In the genomic region with DNA sequence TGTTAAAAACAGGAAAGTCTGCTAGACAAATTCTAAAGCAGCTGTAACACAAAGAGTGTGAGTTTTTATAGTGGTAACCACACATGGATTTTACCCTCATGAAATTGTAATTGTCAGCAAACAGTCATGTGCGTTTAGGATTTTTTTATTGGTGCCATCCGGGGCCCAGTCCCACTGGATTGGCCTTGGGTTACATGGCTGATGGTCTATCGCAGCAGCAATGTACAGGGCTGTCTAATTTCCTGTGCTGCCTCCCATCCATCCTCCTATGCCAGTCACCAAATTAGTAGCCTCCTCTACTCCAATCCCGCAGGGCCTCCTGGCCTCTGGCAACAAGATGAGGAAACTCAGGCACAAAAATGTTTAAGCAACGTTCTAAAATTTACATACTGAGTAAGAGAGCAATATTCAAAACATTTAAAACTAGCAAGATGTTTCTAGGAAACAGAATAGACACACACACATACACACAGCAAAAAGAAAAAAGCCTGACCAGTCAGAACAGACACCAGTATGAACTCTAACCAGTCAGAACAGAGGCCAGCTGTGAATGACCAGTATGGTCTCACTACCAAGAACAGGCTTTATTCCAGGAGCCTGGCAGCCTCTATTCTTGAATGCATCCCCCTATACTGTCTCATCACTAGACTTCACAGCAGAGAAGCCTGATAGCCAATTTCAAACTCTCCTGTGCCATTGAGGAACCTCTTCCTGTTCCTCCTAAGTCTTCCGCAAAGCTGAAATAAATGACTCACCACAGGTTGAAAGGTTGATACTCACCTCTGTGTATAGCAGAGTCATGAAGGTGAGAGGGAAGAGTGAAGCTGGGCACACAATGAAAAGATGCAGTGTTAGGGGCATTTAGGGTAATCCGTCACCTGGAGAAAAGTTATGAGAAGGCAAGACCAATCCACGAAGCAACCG, we compare ENCODE assay signal across 19 cellular contexts. TPM values are rescaled to one million over a fixed set of nuclear protein-coding genes. Genes with fewer than 3 reads are reported as not detected.
DNase-seq lines count a peak whose midpoint lies in the region; ATAC-seq and TF ChIP-seq lines count a peak whose summit lies in the region.
"Had no signal": no experiment of that assay in that cellular context is flagged by ENCODE, and none has a peak within 500 bp of the region (broad histone marks: within the 10 kb centered on the region; RNA-seq: fewer than 3 reads in every experiment).

No MANE protein-coding gene starts in this region.

- peak; percentile 65 to 66 for ATAC-seq in activated T-cell treated with anti-CD3 and anti-CD28 coated beads, Interleukin-2, amount 50 U/mL, for 72 hours (replicated peaks in 1 of 2)
- ATAC-seq: Panc1 had no signal

- 78 to 86% methylated on average over 9 of the region's 9 CpGs for WGBS in thyroid gland, 2 donors

- no peak for DNase-seq in activated T-cell treated with anti-CD3 and anti-CD28 coated beads, Interleukin-2, amount 50 U/mL, for 72 hours
- DNase-seq in activated T-cell treated with anti-CD3 and anti-CD28 coated beads, Interleukin-2, amount 50 U/mL, for 1 hour, result no peak
- DNase-seq in fibroblast of peridontal ligament (ENCODE audit: extremely low read depth), result peak; percentile 5
- no peak for DNase-seq in thyroid gland
- no peak for DNase-seq in stimulated activated CD4-positive, alpha-beta T cell treated with anti-CD3 and anti-CD28 coated beads, Interleukin-2, amount 100 ng/mL, for 24 hours
- DNase-seq in dedifferentiated amniotic fluid mesenchymal stem cell (ENCODE audit: extremely low spot score), result no peak
- DNase-seq in NCI-H2171 treated with DMSO at 0.1 percent for 48 hours (lab: John Stamatoyannopoulos, UW), result no peak
- DNase-seq: ACHN; activated CD4-positive, alpha-beta T cell treated with anti-CD3 and anti-CD28 coated beads, Interleukin-2, amount 10 ng/mL, durations not matched to agents 24 days and 14 days; activated T-cell treated with anti-CD3 and anti-CD28 coated beads, Interleukin-2, amount 50 U/mL, for 48 hours; Caco-2; effector CD8-positive, alpha-beta T cell; NCI-H1417 treated with DMSO at 0.1 percent for 48 hours had no signal

- H3K4me3 ChIP-seq in thyroid gland (replicated peaks in 1 of 3), result no peak overlapping the region
- H3K4me3 ChIP-seq: ascending aorta had no signal

- intact Hi-C loops in thyroid gland (cut with DNase I), result no loop called here

- no peaks in the 10 kb centered on the region for H3K27me3 ChIP-seq in thyroid gland
- H3K27me3 ChIP-seq: ascending aorta had no signal

- H3K9me3 Mint-ChIP-seq in activated T-cell treated with anti-CD3 and anti-CD28 coated beads, Interleukin-2, amount 50 U/mL, for 72 hours, result no peaks in the 10 kb centered on the region
- H3K9me3 Mint-ChIP-seq: neural crest cell had no signal

- no peaks in the 10 kb centered on the region for H3K36me3 ChIP-seq in thyroid gland
- H3K36me3 ChIP-seq: ascending aorta had no signal

- H3K27ac Mint-ChIP-seq in activated T-cell treated with anti-CD3 and anti-CD28 coated beads, Interleukin-2, amount 50 U/mL, for 72 hours, result no peak overlapping the region
- H3K27ac Mint-ChIP-seq: activated CD4-positive, alpha-beta T cell treated with anti-CD3 and anti-CD28 coated beads, Interleukin-2, amount 10 ng/mL, durations not matched to agents 24 days and 14 days had no signal

- peaks cover 5 to 26% of the 10 kb centered on the region in 2 donors for H3K4me1 ChIP-seq in thyroid gland
- H3K4me1 ChIP-seq: ascending aorta had no signal

- peaks cover 6% of the 10 kb centered on the region for H3K4me1 Mint-ChIP-seq in activated T-cell treated with anti-CD3 and anti-CD28 coated beads, Interleukin-2, amount 50 U/mL, for 72 hours (ENCODE audit: low read depth)
- H3K4me1 Mint-ChIP-seq: activated CD4-positive, alpha-beta T cell treated with anti-CD3 and anti-CD28 coated beads, Interleukin-2, amount 10 ng/mL, durations not matched to agents 24 days and 14 days had no signal

- TF ChIP-seq CTCF in VCaP (conservative IDR thresholded peaks at IDR 0.05) (no peak), thyroid gland (IDR thresholded peaks at IDR 0.05) (no peak)

- H3K27ac ChIP-seq in VCaP, result peak overlapping the region; percentile 26; the same call in 1 of the 2 replicates
- H3K27ac ChIP-seq in thyroid gland, result peak overlapping the region in 2 of 3 donors; percentile 43 to 59
- H3K27ac ChIP-seq: ascending aorta had no signal

- H3K4me3 Mint-ChIP-seq in activated T-cell treated with anti-CD3 and anti-CD28 coated beads, Interleukin-2, amount 50 U/mL, for 72 hours, result no peak overlapping the region
- H3K4me3 Mint-ChIP-seq: activated CD4-positive, alpha-beta T cell treated with anti-CD3 and anti-CD28 coated beads, Interleukin-2, amount 10 ng/mL, durations not matched to agents 24 days and 14 days; neural crest cell had no signal

- H3K27me3 Mint-ChIP-seq in activated T-cell treated with anti-CD3 and anti-CD28 coated beads, Interleukin-2, amount 50 U/mL, for 72 hours (ENCODE audit: low read depth), result no peaks in the 10 kb centered on the region

- no peaks in the 10 kb centered on the region for H3K9me3 ChIP-seq in thyroid gland
- H3K9me3 ChIP-seq: ascending aorta, Caco-2 had no signal

- no peak for TF ChIP-seq POLR2A in thyroid gland (IDR thresholded peaks at IDR 0.05)

- H3K36me3 Mint-ChIP-seq in activated T-cell treated with anti-CD3 and anti-CD28 coated beads, Interleukin-2, amount 50 U/mL, for 72 hours (ENCODE audit: insufficient read depth in 2 of 2), result no peaks in the 10 kb centered on the region

RNA-seq across cellular contexts. Expression of a gene that starts 42.6 kb away (rescaled TPM):
- not detected for total RNA-seq in activated T-cell treated with anti-CD3 and anti-CD28 coated beads, Interleukin-2, amount 50 U/mL, for 72 hours
- under 1 TPM in 1 of 4 donors, not detected in 3; 0.11 TPM for total RNA-seq in thyroid gland
- total RNA-seq: activated CD4-positive, alpha-beta T cell treated with anti-CD3 and anti-CD28 coated beads, Interleukin-2, amount 10 ng/mL, durations not matched to agents 24 days and 14 days; ascending aorta; Caco-2; NCI-H460; neural crest cell; T-helper 1 cell treated with Interleukin-12 subunit alpha and Interleukin-12 subunit beta and Interleukin-4 antibody, amounts not matched to agents 30 ng/mL and 1 ng/mL, for 36 hours had no signal
